Comparison of ENCODE assay signal across 1 cellular context in genomic region chr7:72924748-72925545, GRCh38.
TF ChIP-seq lines count a peak whose summit lies in the region.

TSS of gene POM121 (plus strand) at chr7:72925095. CDS start at chr7:72925122, 27 bp downstream.

TF ChIP-seq in K562, 482 proteins besides CTCF, POLR2A, EP300 and RAD21 (continued from another document and continues in another):
- no peak for TF ChIP-seq BRCA1 (IDR thresholded peaks at IDR 0.05)
- no peak for TF ChIP-seq BRCA1 (CRISPR knock-in tag; IDR thresholded peaks at IDR 0.05)
- TF ChIP-seq CTBP1 (IDR thresholded peaks at IDR 0.05; ENCODE audit: borderline replicate concordance) = peak; percentile 73; the same call in 1 of the 2 replicates
- TF ChIP-seq E2F8 (IDR thresholded peaks at IDR 0.05; ENCODE audit: low read depth, partially characterized antibody) = peak; percentile 89
- no peak for TF ChIP-seq POLR3A (IDR thresholded peaks at IDR 0.05; ENCODE audit: borderline replicate concordance, extremely low read depth, insufficient read depth, insufficient read length)
- TF ChIP-seq ATF3 (IDR thresholded peaks at IDR 0.05) = no peak
- TF ChIP-seq ATF3 (CRISPR knock-in tag; conservative IDR thresholded peaks at IDR 0.05) = peak; percentile 79; the same call in 1 of the 2 replicates
- TF ChIP-seq CCNT2 (IDR thresholded peaks at IDR 0.05; ENCODE audit: borderline replicate concordance, extremely low read depth, insufficient read length, low read depth, low read length) = peak; percentile 98
- no peak for TF ChIP-seq SRSF1 (IDR thresholded peaks at IDR 0.05; ENCODE audit: low read depth, low read length)
- peak; percentile 95 for TF ChIP-seq RBM22 (IDR thresholded peaks at IDR 0.05; ENCODE audit: low read depth, low read length, poor library complexity, severe bottlenecking)
- TF ChIP-seq ZNF324 (CRISPR knock-in tag; IDR thresholded peaks at IDR 0.05) = no peak
- TF ChIP-seq RBFOX2 (IDR thresholded peaks at IDR 0.05; ENCODE audit: low read depth, low read length) = peak; percentile 96
- TF ChIP-seq ZNF124 (CRISPR knock-in tag; IDR thresholded peaks at IDR 0.05) = 0 out of 2 replicates have a peak, but pooled peaks have one; percentile 23
- TF ChIP-seq ZHX1 (conservative IDR thresholded peaks at IDR 0.05; ENCODE audit: low read length) = peak; percentile 78; the same call in 1 of the 2 replicates
- TF ChIP-seq THAP12 (CRISPR knock-in tag; IDR thresholded peaks at IDR 0.05) = peak; percentile 89
- peak; percentile 62; the same call in 1 of the 2 replicates for TF ChIP-seq LEF1 (IDR thresholded peaks at IDR 0.05)
- TF ChIP-seq BMI1 (IDR thresholded peaks at IDR 0.05; ENCODE audit: low read length) = no peak
- TF ChIP-seq ZBTB12 (CRISPR knock-in tag; IDR thresholded peaks at IDR 0.05) = peak; percentile 99
- no peak for TF ChIP-seq TCFL5 (CRISPR knock-in tag; conservative IDR thresholded peaks at IDR 0.05)
- TF ChIP-seq ZNF583 (CRISPR knock-in tag; IDR thresholded peaks at IDR 0.05) = peak; percentile 20; the same call in 1 of the 2 replicates
- no peak for TF ChIP-seq ZNF174 (CRISPR knock-in tag; IDR thresholded peaks at IDR 0.05)
- TF ChIP-seq ZZZ3 (IDR thresholded peaks at IDR 0.05) = no peak
- no peak for TF ChIP-seq PYGO2 (tag; IDR thresholded peaks at IDR 0.05)
- no peak for TF ChIP-seq HNRNPH1 (optimal IDR thresholded peaks at IDR 0.05; ENCODE audit: low read depth, low read length)
- TF ChIP-seq SNIP1 (IDR thresholded peaks at IDR 0.05; ENCODE audit: low read depth) = 0 out of 2 replicates have a peak, but pooled peaks have one; percentile 34
- TF ChIP-seq SRSF9 (IDR thresholded peaks at IDR 0.05; ENCODE audit: borderline replicate concordance, low read depth, low read length) = no peak
- no peak; the same call in 1 of the 2 replicates for TF ChIP-seq ZBTB49 (CRISPR knock-in tag; IDR thresholded peaks at IDR 0.05; ENCODE audit: borderline replicate concordance)
- peak; percentile 26; the same call in 1 of the 2 replicates for TF ChIP-seq RUNX1 (IDR thresholded peaks at IDR 0.05; ENCODE audit: low read depth)
- peak; percentile 18 for TF ChIP-seq BRD9 (IDR thresholded peaks at IDR 0.05; ENCODE audit: low read depth, partially characterized antibody)
- no peak for TF ChIP-seq RAD51 (IDR thresholded peaks at IDR 0.05; ENCODE audit: borderline replicate concordance, low read depth)
- TF ChIP-seq ZNF75A (CRISPR knock-in tag; IDR thresholded peaks at IDR 0.05) = no peak
- peak; percentile 94 for TF ChIP-seq HMGN3 (IDR thresholded peaks at IDR 0.05; ENCODE audit: borderline replicate concordance, extremely low read depth, insufficient read length, low read depth, low read length)
- TF ChIP-seq PURB (CRISPR knock-in tag; IDR thresholded peaks at IDR 0.05; ENCODE audit: low read depth) = no peak
- TF ChIP-seq ZNF655 (CRISPR knock-in tag; IDR thresholded peaks at IDR 0.05) = no peak
- TF ChIP-seq ZNF551 (CRISPR knock-in tag; IDR thresholded peaks at IDR 0.05) = no peak
- TF ChIP-seq THAP7 (CRISPR knock-in tag; IDR thresholded peaks at IDR 0.05) = peak; percentile 63; the same call in 1 of the 2 replicates
- TF ChIP-seq SAFB2 (IDR thresholded peaks at IDR 0.05; ENCODE audit: borderline replicate concordance, low read depth, low read length, severe bottlenecking) = no peak
- TF ChIP-seq E2F5 (CRISPR knock-in tag; IDR thresholded peaks at IDR 0.05) = 0 out of 2 replicates have a peak, but pooled peaks have one; percentile 75
- no peak for TF ChIP-seq PTRF (tag; IDR thresholded peaks at IDR 0.05)
- TF ChIP-seq ZC3H11A (IDR thresholded peaks at IDR 0.05; ENCODE audit: low read depth, low read length) = no peak; the same call in 1 of the 2 replicates
- TF ChIP-seq TCF7L2 (IDR thresholded peaks at IDR 0.05; ENCODE audit: low read depth, low read length) = no peak
- TF ChIP-seq ZNF280A (IDR thresholded peaks at IDR 0.05; ENCODE audit: low read depth, partially characterized antibody) = no peak
- peak; percentile 80 to 84 for TF ChIP-seq NRF1 (conservative IDR thresholded peaks at IDR 0.05 in 1 of 2, IDR thresholded peaks at IDR 0.05 in 1 of 2)
- no peak for TF ChIP-seq FUS (optimal IDR thresholded peaks at IDR 0.05; ENCODE audit: low read depth, low read length)
- TF ChIP-seq ZNF143 (CRISPR knock-in tag; IDR thresholded peaks at IDR 0.05) = peak; percentile 84
- peak; percentile 5; the same call in 1 of the 2 replicates for TF ChIP-seq TCF3 (CRISPR knock-in tag; IDR thresholded peaks at IDR 0.05)
- TF ChIP-seq ZNF707 (CRISPR knock-in tag; conservative IDR thresholded peaks at IDR 0.05) = no peak
- peak; percentile 79; the same call in 1 of the 2 replicates for TF ChIP-seq ZNF212 (CRISPR knock-in tag; IDR thresholded peaks at IDR 0.05)
- peak; percentile 54 for TF ChIP-seq ZNF511 (CRISPR knock-in tag; IDR thresholded peaks at IDR 0.05)
